30 cellular contexts compared by ENCODE assay signal in the genomic region with DNA sequence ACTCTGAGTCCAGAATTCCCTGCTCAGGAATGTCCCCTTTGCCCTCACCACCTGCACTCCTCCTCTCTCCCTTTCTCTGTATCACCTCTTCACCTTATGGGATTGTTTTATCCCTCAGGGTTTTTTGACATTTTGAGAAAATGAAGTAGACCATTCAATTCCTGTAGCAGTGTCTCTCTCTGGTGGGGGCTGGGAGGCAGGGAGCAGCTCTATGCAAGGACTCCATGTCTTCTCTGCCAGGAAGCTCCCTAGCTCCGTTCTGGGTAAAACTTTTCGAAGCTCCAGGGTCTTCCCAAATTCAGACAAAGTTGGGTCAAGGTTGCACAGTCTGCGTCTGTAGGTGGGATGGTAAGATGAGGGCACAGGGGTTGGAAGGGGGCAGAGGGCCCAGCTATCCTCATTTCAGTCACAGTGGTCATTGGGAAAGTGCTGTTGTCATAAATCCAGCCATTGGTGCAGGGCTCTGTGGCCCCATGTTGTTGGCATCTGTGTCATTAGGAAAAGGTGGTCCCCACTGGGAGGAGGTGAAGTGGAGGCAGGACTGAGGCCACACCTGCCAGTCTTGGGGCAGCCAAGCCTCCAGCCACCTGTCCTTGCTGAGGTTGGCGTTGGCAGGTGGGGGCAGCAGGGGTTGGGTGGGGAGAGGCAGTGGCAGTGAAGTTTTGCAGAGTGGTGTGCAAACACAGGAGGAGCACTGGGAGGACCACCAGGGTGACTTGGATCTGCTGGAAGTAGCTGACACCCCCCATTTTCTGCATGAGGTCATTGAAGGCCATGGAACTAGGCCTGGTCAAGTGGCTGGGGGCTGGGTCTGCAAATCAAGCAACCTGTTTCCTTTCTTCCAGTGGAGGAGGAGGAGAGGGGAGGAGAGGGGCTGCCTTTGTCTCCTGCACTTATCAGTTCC. TPM values are rescaled to one million over a fixed set of nuclear protein-coding genes. Genes with fewer than 3 reads are reported as not detected.
DNase-seq lines count a peak whose midpoint lies in the region; ATAC-seq and TF ChIP-seq lines count a peak whose summit lies in the region.
"Had no signal": no experiment of that assay in that cellular context is flagged by ENCODE, and none has a peak within 500 bp of the region (broad histone marks: within the 10 kb centered on the region; RNA-seq: fewer than 3 reads in every experiment).

No MANE protein-coding gene starts in this region.

- no peak overlapping the region for H2AFZ ChIP-seq in mammary epithelial cell (ENCODE audit: low read depth, low read length)

- H3K27ac Mint-ChIP-seq in endothelial cell (ENCODE audit: unreplicated experiment) (peak overlapping the region; percentile 72), nephron progenitor cell (peak overlapping the region; percentile 12), Calu3 (ENCODE audit: unreplicated experiment) (no peak overlapping the region)
- H3K27ac Mint-ChIP-seq: activated CD8-positive, alpha-beta T cell treated with anti-CD3 and anti-CD28 coated beads, Interleukin-2, amount 10 ng/mL, durations not matched to agents 7 days and 5 days; activated naive CD4-positive, alpha-beta T cell treated with anti-CD3 and anti-CD28 coated beads, Interleukin-2, amount 50 U/mL, for 72 hours; T-helper 1 cell treated with Interleukin-12 subunit alpha and Interleukin-12 subunit beta and Interleukin-4 antibody, amounts not matched to agents 30 μg/mL and 1 μg/mL, for 36 hours had no signal

- dilution Hi-C loops in mammary epithelial cell (cut with HindIII; ENCODE audit: low sequenced_read_pairs): no loop called here

- peaks cover 2% of the 10 kb centered on the region for H3K27me3 Mint-ChIP-seq in endothelial cell (ENCODE audit: unreplicated experiment)
- peaks cover 22% of the 10 kb centered on the region for H3K27me3 Mint-ChIP-seq in nephron progenitor cell (ENCODE audit: low read depth, poor library complexity)
- peaks cover 32% of the 10 kb centered on the region for H3K27me3 Mint-ChIP-seq in Calu3 (ENCODE audit: unreplicated experiment)

- no peak for ATAC-seq in HG03139 (IDR thresholded peaks at IDR 0.05; ENCODE audit: unreplicated experiment)
- ATAC-seq: activated CD8-positive, alpha-beta T cell treated with anti-CD3 and anti-CD28 coated beads, Interleukin-2, amount 10 ng/mL, durations not matched to agents 7 days and 5 days; activated naive CD4-positive, alpha-beta T cell treated with anti-CD3 and anti-CD28 coated beads, Interleukin-2, amount 50 U/mL, for 72 hours; HCT116; HepG2 had no signal

- intact Hi-C loops in breast epithelium (cut with DNase I; ENCODE audit: low total_unique reads): no loop called here
- intact Hi-C loops in mammary epithelial cell (cut with micrococcal nuclease): no loop called here
- intact Hi-C loops in transverse colon (cut with DNase I; ENCODE audit: low total_unique reads): no loop called here
- intact Hi-C loops in Calu3 (cut with micrococcal nuclease; ENCODE audit: unreplicated experiment): no loop called here

- TF ChIP-seq EP300 in transverse colon (IDR thresholded peaks at IDR 0.05; ENCODE audit: low read depth): no peak

- H3K9me3 ChIP-seq in breast epithelium (no peaks in the 10 kb centered on the region), mammary epithelial cell (replicated peaks; ENCODE audit: insufficient read depth, low read length) (no peaks in the 10 kb centered on the region), transverse colon (no peaks in the 10 kb centered on the region)
- H3K9me3 ChIP-seq: ovary, right lobe of liver, testis, vagina had no signal

- H3K36me3 Mint-ChIP-seq in endothelial cell (ENCODE audit: low read depth, unreplicated experiment): peaks cover 9% of the 10 kb centered on the region
- no peaks in the 10 kb centered on the region for H3K36me3 Mint-ChIP-seq in nephron progenitor cell (ENCODE audit: low read depth)
- H3K36me3 Mint-ChIP-seq in Calu3 (ENCODE audit: insufficient read depth, unreplicated experiment): no peaks in the 10 kb centered on the region
- H3K36me3 Mint-ChIP-seq: activated naive CD4-positive, alpha-beta T cell treated with anti-CD3 and anti-CD28 coated beads, Interleukin-2, amount 50 U/mL, for 72 hours; naive B cell had no signal

- H3K36me3 ChIP-seq in breast epithelium: no peaks in the 10 kb centered on the region
- no peaks in the 10 kb centered on the region for H3K36me3 ChIP-seq in mammary epithelial cell (ENCODE audit: insufficient read depth, low read length)
- no peaks in the 10 kb centered on the region for H3K36me3 ChIP-seq in transverse colon
- H3K36me3 ChIP-seq: ovary, right lobe of liver, vagina had no signal

- no peaks in the 10 kb centered on the region for H4K20me1 ChIP-seq in mammary epithelial cell (ENCODE audit: insufficient read depth, low read length)

- H3K4me2 ChIP-seq in mammary epithelial cell (ENCODE audit: insufficient read depth, low read depth, low read length): no peak overlapping the region

- H3K27me3 ChIP-seq in breast epithelium (no peaks in the 10 kb centered on the region), mammary epithelial cell (ENCODE audit: insufficient read depth, low read length) (no peaks in the 10 kb centered on the region), transverse colon (no peaks in the 10 kb centered on the region)
- H3K27me3 ChIP-seq: ovary, right lobe of liver, testis, vagina had no signal

- H3K9me3 Mint-ChIP-seq in endothelial cell (ENCODE audit: unreplicated experiment): no peaks in the 10 kb centered on the region
- H3K9me3 Mint-ChIP-seq in nephron progenitor cell: peaks cover 3% of the 10 kb centered on the region
- no peaks in the 10 kb centered on the region for H3K9me3 Mint-ChIP-seq in Calu3 (ENCODE audit: low read depth, unreplicated experiment)
- H3K9me3 Mint-ChIP-seq: activated naive CD4-positive, alpha-beta T cell treated with anti-CD3 and anti-CD28 coated beads, Interleukin-2, amount 50 U/mL, for 72 hours; naive B cell; T-helper 1 cell treated with Interleukin-12 subunit alpha and Interleukin-12 subunit beta and Interleukin-4 antibody, amounts not matched to agents 30 μg/mL and 1 μg/mL, for 36 hours had no signal

- no peak for DNase-seq in breast epithelium (ENCODE audit: low spot score in 2 of 2)
- no peak for DNase-seq in mammary epithelial cell
- no peak for DNase-seq in endothelial cell (ENCODE audit: low spot score)
- no peak for DNase-seq in nephron progenitor cell
- DNase-seq in transverse colon: no peak
- no peak for DNase-seq in epidermal melanocyte (ENCODE audit: insufficient read length, low spot score)
- no peak for DNase-seq in Calu3
- DNase-seq: activated CD4-positive, alpha-beta T cell treated with anti-CD3 and anti-CD28 coated beads for 1 hour; activated CD8-positive, alpha-beta T cell treated with anti-CD3 and anti-CD28 coated beads, Interleukin-2, amount 10 ng/mL, durations not matched to agents 7 days and 5 days; central memory CD4-positive, alpha-beta T cell; kidney; naive B cell; NCI-H1694; NCI-H510A; right lobe of liver; stimulated activated CD4-positive, alpha-beta T cell treated with anti-CD3 and anti-CD28 coated beads, Interleukin-15, amount 100 ng/mL, for 24 hours; stimulated activated naive CD4-positive, alpha-beta T cell treated with Interleukin-2 at 50 U/mL for 16 hours; testis had no signal

- in situ Hi-C loops in mammary epithelial cell (cut with MboI; ENCODE audit: low sequenced_read_pairs in 2 of 2) (no loop called here), transverse colon (cut with MboI; ENCODE audit: low pct_ligation_motif_present in 1 of 4, low pct_unique_long_range_greater_than_20kb in 1 of 4, low sequenced_read_pairs in 3 of 4) (no loop called here)

- H3K79me2 ChIP-seq in mammary epithelial cell (ENCODE audit: insufficient read depth, low read length): no peaks in the 10 kb centered on the region

- no peak overlapping the region for H3K4me3 Mint-ChIP-seq in endothelial cell (ENCODE audit: unreplicated experiment)
- no peak overlapping the region for H3K4me3 Mint-ChIP-seq in nephron progenitor cell
- no peak overlapping the region for H3K4me3 Mint-ChIP-seq in Calu3 (ENCODE audit: low read depth, unreplicated experiment)
- H3K4me3 Mint-ChIP-seq: activated CD8-positive, alpha-beta T cell treated with anti-CD3 and anti-CD28 coated beads, Interleukin-2, amount 10 ng/mL, durations not matched to agents 7 days and 5 days; T-helper 1 cell treated with Interleukin-12 subunit alpha and Interleukin-12 subunit beta and Interleukin-4 antibody, amounts not matched to agents 30 μg/mL and 1 μg/mL, for 36 hours had no signal

- no peak for TF ChIP-seq POLR2A in breast epithelium (IDR thresholded peaks at IDR 0.05)
- TF ChIP-seq POLR2A in transverse colon (IDR thresholded peaks at IDR 0.05): no peak

- CTCF ChIA-PET in mammary epithelial cell (lab: Charles Lee; ENCODE audit: low non-redundant PET): no interaction called here
- CTCF ChIA-PET in Calu3 (lab: Charles Lee): interaction anchor here (0.7 kb wide), 1 partner anchor 457 kb away, joined by 3 read pairs; no protein-coding TSS in a partner anchor

- no peak overlapping the region for H3K9ac ChIP-seq in mammary epithelial cell (ENCODE audit: insufficient read depth, low read length)

- WGBS in mammary epithelial cell (ENCODE audit: low coverage, missing lambda C conversion rate): 66% methylated on average over 3 of the region's 4 CpGs
- WGBS in transverse colon (ENCODE audit: low coverage in 1 of 2), 2 donors: 62 to 90% methylated on average over 2 to 4 of the region's 4 CpGs

- H3K27ac ChIP-seq in breast epithelium (peak overlapping the region; percentile 23 to 71), mammary epithelial cell (ENCODE audit: insufficient read depth, low read depth, low read length) (no peak overlapping the region), transverse colon (peak overlapping the region in 3 of 4 donors; percentile 16 to 44 (median 23))
- H3K27ac ChIP-seq: 22Rv1, ovary, right lobe of liver, RWPE1, testis, vagina had no signal

- TF ChIP-seq CTCF in breast epithelium (IDR thresholded peaks at IDR 0.05) (no peak), mammary epithelial cell (conservative IDR thresholded peaks at IDR 0.05 in 1 of 2, IDR thresholded peaks at IDR 0.05 in 1 of 2; ENCODE audit: extremely low read depth in 1 of 2, insufficient read depth in 1 of 2, low read depth in 1 of 2, low read length in 2 of 2) (no peak), endothelial cell (IDR thresholded peaks at IDR 0.05; ENCODE audit: unreplicated experiment) (no peak), nephron progenitor cell (IDR thresholded peaks at IDR 0.05) (no peak), transverse colon (IDR thresholded peaks at IDR 0.05) (no peak), Calu3 (IDR thresholded peaks at IDR 0.05; ENCODE audit: unreplicated experiment) (no peak)

- H3K4me3 ChIP-seq in breast epithelium (no peak overlapping the region), mammary epithelial cell (replicated peaks in 1 of 3; ENCODE audit: insufficient read depth in 1 of 3, low read depth in 2 of 3, low read length in 3 of 3) (no peak overlapping the region), transverse colon (no peak overlapping the region)
- H3K4me3 ChIP-seq: ovary, right lobe of liver, testis, vagina had no signal

- BruUV-seq in mammary epithelial cell (replicated peaks; lab: Mats Ljungman, UMichigan): no TSS peak
- no TSS peak for BruUV-seq in Calu3 (replicated peaks; lab: Mats Ljungman, UMichigan)

- H3K4me1 ChIP-seq in breast epithelium (no peaks in the 10 kb centered on the region), mammary epithelial cell (ENCODE audit: insufficient read depth, low read length) (no peaks in the 10 kb centered on the region), transverse colon (peaks cover 0 to 16% (median 11%) of the 10 kb centered on the region in 4 donors)
- H3K4me1 ChIP-seq: right lobe of liver, testis had no signal

- H3K4me1 Mint-ChIP-seq in endothelial cell (ENCODE audit: unreplicated experiment) (peaks cover 16% of the 10 kb centered on the region), nephron progenitor cell (peaks cover 14% of the 10 kb centered on the region), Calu3 (ENCODE audit: low read depth, unreplicated experiment) (no peaks in the 10 kb centered on the region)
- H3K4me1 Mint-ChIP-seq: naive B cell had no signal

RNA-seq across cellular contexts. Expression of gene SLC22A6, which starts 25.4 kb away (rescaled TPM):
- total RNA-seq in breast epithelium: not detected
- total RNA-seq in mammary epithelial cell: not detected
- polyA plus RNA-seq in mammary epithelial cell: not detected
- not detected for polyA minus RNA-seq in mammary epithelial cell
- total RNA-seq in endothelial cell (ENCODE audit: unreplicated experiment): not detected
- total RNA-seq in transverse colon: not detected
- total RNA-seq in Calu3 (2022): not detected in 2 replicates
- total RNA-seq: activated CD8-positive, alpha-beta T cell treated with anti-CD3 and anti-CD28 coated beads, Interleukin-2, amount 10 ng/mL, durations not matched to agents 7 days and 5 days; activated naive CD4-positive, alpha-beta T cell treated with anti-CD3 and anti-CD28 coated beads, Interleukin-2, amount 50 U/mL, for 72 hours; Daoy; epithelial cell of proximal tubule; HepG2; OCI-LY7; ovary; right lobe of liver; testis; vagina had no signal
- polyA plus RNA-seq: HepG2, ovary had no signal

RNA-seq across cellular contexts. Expression of gene CHRM1, which starts 38.2 kb away (rescaled TPM):
- total RNA-seq in breast epithelium (1 to 10 TPM in 1 of 3 donors, under 1 TPM in 1, not detected in 1; 0.88 to 1.3 TPM), mammary epithelial cell (not detected), endothelial cell (ENCODE audit: unreplicated experiment) (not detected), transverse colon (under 1 TPM in 2 of 4 donors, not detected in 2; 0.32 to 0.41 TPM), Calu3 (2022) (not detected in 2 replicates)
- polyA plus RNA-seq in mammary epithelial cell: not detected
- not detected for polyA minus RNA-seq in mammary epithelial cell
- total RNA-seq: activated CD8-positive, alpha-beta T cell treated with anti-CD3 and anti-CD28 coated beads, Interleukin-2, amount 10 ng/mL, durations not matched to agents 7 days and 5 days; activated naive CD4-positive, alpha-beta T cell treated with anti-CD3 and anti-CD28 coated beads, Interleukin-2, amount 50 U/mL, for 72 hours; Daoy; epithelial cell of proximal tubule; HepG2; OCI-LY7; ovary; right lobe of liver; vagina had no signal
- polyA plus RNA-seq: HepG2, ovary had no signal

RNA-seq across cellular contexts. Expression of gene SLC22A8, which starts 56.3 kb away (rescaled TPM):
- not detected for total RNA-seq in breast epithelium
- not detected for total RNA-seq in mammary epithelial cell
- not detected for polyA plus RNA-seq in mammary epithelial cell
- not detected for polyA minus RNA-seq in mammary epithelial cell
- total RNA-seq in endothelial cell (ENCODE audit: unreplicated experiment): not detected
- total RNA-seq in transverse colon: not detected
- total RNA-seq in Calu3 (2022): not detected in 2 replicates
- total RNA-seq: activated CD8-positive, alpha-beta T cell treated with anti-CD3 and anti-CD28 coated beads, Interleukin-2, amount 10 ng/mL, durations not matched to agents 7 days and 5 days; activated naive CD4-positive, alpha-beta T cell treated with anti-CD3 and anti-CD28 coated beads, Interleukin-2, amount 50 U/mL, for 72 hours; Daoy; epithelial cell of proximal tubule; OCI-LY7; right lobe of liver; vagina had no signal
- polyA plus RNA-seq: ovary had no signal
